Comparison of ENCODE assay signal across 18 cellular contexts in genomic region chr1:182041615-182042014, GRCh38. TPM values are rescaled to one million over a fixed set of nuclear protein-coding genes. Genes with fewer than 3 reads are reported as not detected.
"Had no signal": no experiment of that assay in that cellular context is flagged by ENCODE, and none has a peak within 500 bp of the region (broad histone marks: within the 10 kb centered on the region; RNA-seq: fewer than 3 reads in every experiment).

No MANE protein-coding gene starts in this region.

- H3K27ac ChIP-seq: prostate gland had no signal

- H3K9me3 Mint-ChIP-seq: activated T-helper 17 cell treated with anti-CD3 and anti-CD28 coated beads, Interleukin-2, amount 50 U/mL, for 72 hours had no signal

- DNase-seq: activated CD4-positive, alpha-beta T cell treated with anti-CD3 and anti-CD28 coated beads, Interleukin-2, amount 10 ng/mL, durations not matched to agents 24 days and 14 days; activated CD8-positive, alpha-beta memory T cell treated with anti-CD3 and anti-CD28 coated beads for 24 hours; activated naive CD4-positive, alpha-beta T cell treated with anti-CD3 and anti-CD28 coated beads for 36 hours; cortex of kidney; effector CD8-positive, alpha-beta T cell; foreskin fibroblast; glutamatergic neuron; left colon; mesenchymal stem cell; nucleus accumbens; stimulated activated CD4-positive, alpha-beta T cell treated with anti-CD3 and anti-CD28 coated beads, Interleukin-12 subunit alpha, Interleukin-12 subunit beta, amount 100 ng/mL, for 4 hours; stimulated activated naive CD4-positive, alpha-beta T cell; substantia nigra had no signal

- H3K4me1 Mint-ChIP-seq: WTC11 had no signal

- H3K4me1 ChIP-seq: prostate gland had no signal

- H3K4me3 Mint-ChIP-seq: activated CD4-positive, alpha-beta T cell treated with anti-CD3 and anti-CD28 coated beads, Interleukin-2, amount 10 ng/mL, durations not matched to agents 24 days and 14 days; activated naive CD4-positive, alpha-beta T cell treated with anti-CD3 and anti-CD28 coated beads for 36 hours; activated T-helper 17 cell treated with anti-CD3 and anti-CD28 coated beads, Interleukin-2, amount 50 U/mL, for 72 hours; central memory CD8-positive, alpha-beta T cell; natural killer cell treated with Interleukin-12 subunit alpha and Interleukin-12 subunit beta and Interleukin-15 and Interleukin-18, amount 100 ng/mL, for 72 hours; WTC11 had no signal

- H3K36me3 ChIP-seq: prostate gland had no signal

- H3K27ac Mint-ChIP-seq: activated CD4-positive, alpha-beta T cell treated with anti-CD3 and anti-CD28 coated beads, Interleukin-2, amount 10 ng/mL, durations not matched to agents 24 days and 14 days; activated naive CD4-positive, alpha-beta T cell treated with anti-CD3 and anti-CD28 coated beads for 36 hours; activated T-helper 17 cell treated with anti-CD3 and anti-CD28 coated beads, Interleukin-2, amount 50 U/mL, for 72 hours; natural killer cell treated with Interleukin-12 subunit alpha and Interleukin-12 subunit beta and Interleukin-15 and Interleukin-18, amount 100 ng/mL, for 72 hours; WTC11 had no signal

- H3K4me3 ChIP-seq: prostate gland had no signal

- ATAC-seq: activated T-helper 17 cell treated with anti-CD3 and anti-CD28 coated beads, Interleukin-2, amount 50 U/mL, for 72 hours; left colon; natural killer cell treated with Interleukin-12 subunit alpha and Interleukin-12 subunit beta and Interleukin-15 and Interleukin-18, amount 100 ng/mL, for 72 hours; WTC11 had no signal

- H3K9me3 ChIP-seq: prostate gland had no signal

- H3K27me3 Mint-ChIP-seq: activated CD4-positive, alpha-beta T cell treated with anti-CD3 and anti-CD28 coated beads, Interleukin-2, amount 10 ng/mL, durations not matched to agents 24 days and 14 days; activated T-helper 17 cell treated with anti-CD3 and anti-CD28 coated beads, Interleukin-2, amount 50 U/mL, for 72 hours; central memory CD8-positive, alpha-beta T cell had no signal

RNA-seq across cellular contexts. Expression of gene ZNF648, which starts 19.9 kb away (rescaled TPM):
- total RNA-seq: activated CD4-positive, alpha-beta T cell treated with anti-CD3 and anti-CD28 coated beads, Interleukin-2, amount 10 ng/mL, durations not matched to agents 24 days and 14 days; activated naive CD4-positive, alpha-beta T cell treated with anti-CD3 and anti-CD28 coated beads for 36 hours; left colon; natural killer cell treated with Interleukin-12 subunit alpha and Interleukin-12 subunit beta and Interleukin-15 and Interleukin-18, amount 100 ng/mL, for 72 hours had no signal
